ENCODE assay signal across 19 cellular contexts in genomic region chr22:44201556-44202129, GRCh38. TPM values are rescaled to one million over a fixed set of nuclear protein-coding genes. Genes with fewer than 3 reads are reported as not detected.
DNase-seq lines count a peak whose midpoint lies in the region; ATAC-seq and TF ChIP-seq lines count a peak whose summit lies in the region.
"Had no signal": no experiment of that assay in that cellular context is flagged by ENCODE, and none has a peak within 500 bp of the region (broad histone marks: within the 10 kb centered on the region; RNA-seq: fewer than 3 reads in every experiment).

No MANE protein-coding gene starts in this region.

- H3K36me3 ChIP-seq in adipocyte (ENCODE audit: control insufficient read depth, insufficient read depth, low read length, severe bottlenecking) (no peaks in the 10 kb centered on the region), hepatocyte (replicated peaks; ENCODE audit: insufficient read depth, low read depth) (no peaks in the 10 kb centered on the region), SJCRH30 (no peaks in the 10 kb centered on the region)

- intact Hi-C loops in activated CD8-positive, alpha-beta T cell treated with anti-CD3 and anti-CD28 coated beads for 36 hours (cut with micrococcal nuclease), result no loop called here

- no peaks in the 10 kb centered on the region for H4K20me1 ChIP-seq in hepatocyte (ENCODE audit: insufficient read depth, poor library complexity, severe bottlenecking)

- 89% methylated on average over 16 of the region's 16 CpGs for WGBS in hepatocyte (ENCODE audit: low lambda C conversion rate, missing lambda C conversion rate)

- CTCF ChIA-PET in activated CD8-positive, alpha-beta T cell treated with anti-CD3 and anti-CD28 coated beads, Interleukin-2, amount 10 ng/mL, durations not matched to agents 7 days and 5 days (lab: Charles Lee), result no interaction called here
- CTCF ChIA-PET in activated CD8-positive, alpha-beta T cell treated with anti-CD3 and anti-CD28 coated beads for 36 hours (lab: Charles Lee), result no interaction called here

- peaks cover 60% of the 10 kb centered on the region for H3K36me3 Mint-ChIP-seq in activated CD8-positive, alpha-beta T cell treated with anti-CD3 and anti-CD28 coated beads, Interleukin-2, amount 10 ng/mL, durations not matched to agents 7 days and 5 days (ENCODE audit: low read depth)
- H3K36me3 Mint-ChIP-seq in activated CD8-positive, alpha-beta T cell treated with anti-CD3 and anti-CD28 coated beads for 36 hours (ENCODE audit: low read depth), result peaks cover 23% of the 10 kb centered on the region
- H3K36me3 Mint-ChIP-seq in stimulated activated effector memory CD8-positive, alpha-beta T cell treated with anti-CD3 and anti-CD28 coated beads, Interleukin-12 subunit alpha, Interleukin-12 subunit beta, amount 100 ng/mL, for 72 hours, result peaks cover 27% of the 10 kb centered on the region

- H3K79me2 ChIP-seq in hepatocyte, result no peaks in the 10 kb centered on the region

- H2AFZ ChIP-seq in hepatocyte, result no peak overlapping the region

- DNase-seq in activated CD8-positive, alpha-beta T cell treated with anti-CD3 and anti-CD28 coated beads, Interleukin-2, amount 10 ng/mL, durations not matched to agents 7 days and 5 days, result no peak
- no peak for DNase-seq in activated CD8-positive, alpha-beta T cell treated with anti-CD3 and anti-CD28 coated beads for 36 hours
- DNase-seq in adipocyte (ENCODE audit: low read depth), result no peak
- DNase-seq in hepatocyte (ENCODE audit: low spot score), result no peak
- no peak for DNase-seq in stimulated activated effector memory CD8-positive, alpha-beta T cell treated with anti-CD3 and anti-CD28 coated beads, Interleukin-12 subunit alpha, Interleukin-12 subunit beta, amount 100 ng/mL, for 72 hours (ENCODE audit: low spot score in 2 of 2)
- no peak for DNase-seq in DMS153 (lab: John Stamatoyannopoulos, UW)
- DNase-seq in SJCRH30, result no peak
- DNase-seq: activated CD4-positive, alpha-beta T cell treated with anti-CD3 and anti-CD28 coated beads, Interleukin-2, amount 10 ng/mL, durations not matched to agents 7 days and 5 days; activated naive CD4-positive, alpha-beta T cell treated with Interleukin-2 at 50 U/mL for 16 hours; endodermal cell; NCI-H526 treated with DMSO at 0.1 percent for 48 hours; stimulated activated CD8-positive, alpha-beta memory T cell treated with anti-CD3 and anti-CD28 coated beads, Interleukin-4, amount 100 ng/mL, for 48 hours; T-cell had no signal

- no peak for TF ChIP-seq CTCF in activated CD8-positive, alpha-beta T cell treated with anti-CD3 and anti-CD28 coated beads for 36 hours (IDR thresholded peaks at IDR 0.05)
- TF ChIP-seq CTCF in hepatocyte (IDR thresholded peaks at IDR 0.05; ENCODE audit: poor library complexity), result no peak

- H3K27ac ChIP-seq in hepatocyte (peak overlapping the region; percentile 74), SJCRH30 (no peak overlapping the region)
- H3K27ac ChIP-seq: neutrophil had no signal

- peak overlapping the region; percentile 20 for H3K4me2 ChIP-seq in hepatocyte

- H3K4me3 ChIP-seq in adipocyte (ENCODE audit: low read length) (no peak overlapping the region), hepatocyte (no peak overlapping the region), SJCRH30 (no peak overlapping the region)

- peak overlapping the region; percentile 33 for H3K9ac ChIP-seq in adipocyte (ENCODE audit: low read length)

- no peaks in the 10 kb centered on the region for H3K27me3 Mint-ChIP-seq in activated CD8-positive, alpha-beta T cell treated with anti-CD3 and anti-CD28 coated beads, Interleukin-2, amount 10 ng/mL, durations not matched to agents 7 days and 5 days (ENCODE audit: low read depth)
- H3K27me3 Mint-ChIP-seq in activated CD8-positive, alpha-beta T cell treated with anti-CD3 and anti-CD28 coated beads for 36 hours, result no peaks in the 10 kb centered on the region
- H3K27me3 Mint-ChIP-seq: activated CD4-positive, alpha-beta T cell treated with anti-CD3 and anti-CD28 coated beads, Interleukin-2, amount 10 ng/mL, durations not matched to agents 7 days and 5 days; T-cell had no signal

- POLR2A ChIA-PET in activated CD8-positive, alpha-beta T cell treated with anti-CD3 and anti-CD28 coated beads, Interleukin-2, amount 10 ng/mL, durations not matched to agents 7 days and 5 days (lab: Charles Lee), result no interaction called here
- POLR2A ChIA-PET in activated CD8-positive, alpha-beta T cell treated with anti-CD3 and anti-CD28 coated beads for 36 hours (lab: Charles Lee), result interaction anchor here (0.9 to 1.2 kb wide), 2 partner anchors 11 to 12 kb away, joined by 3 to 4 read pairs; no protein-coding TSS in a partner anchor

- ATAC-seq in activated CD8-positive, alpha-beta T cell treated with anti-CD3 and anti-CD28 coated beads, Interleukin-2, amount 10 ng/mL, durations not matched to agents 7 days and 5 days, result no peak
- no peak for ATAC-seq in activated CD8-positive, alpha-beta T cell treated with anti-CD3 and anti-CD28 coated beads for 36 hours
- ATAC-seq in stimulated activated effector memory CD8-positive, alpha-beta T cell treated with anti-CD3 and anti-CD28 coated beads, Interleukin-12 subunit alpha, Interleukin-12 subunit beta, amount 100 ng/mL, for 72 hours, result no peak
- no peak for ATAC-seq in GM18868 (IDR thresholded peaks at IDR 0.05; ENCODE audit: unreplicated experiment)
- ATAC-seq: left lobe of liver, T-cell had no signal

- H3K4me1 ChIP-seq in adipocyte (ENCODE audit: control insufficient read depth, insufficient read depth, low read length), result peaks cover 24% of the 10 kb centered on the region
- H3K4me1 ChIP-seq in hepatocyte (ENCODE audit: insufficient read depth), result peaks cover 11% of the 10 kb centered on the region
- no peaks in the 10 kb centered on the region for H3K4me1 ChIP-seq in SJCRH30

- H3K27me3 ChIP-seq in adipocyte (replicated peaks; ENCODE audit: control insufficient read depth, insufficient read depth, low read length), result peaks cover 35% of the 10 kb centered on the region
- H3K27me3 ChIP-seq in hepatocyte, result no peaks in the 10 kb centered on the region
- peaks cover 3% of the 10 kb centered on the region; the same call in 1 of the 2 replicates for H3K27me3 ChIP-seq in SJCRH30
- H3K27me3 ChIP-seq: neutrophil had no signal

- peaks cover 24% of the 10 kb centered on the region for H3K4me1 Mint-ChIP-seq in activated CD8-positive, alpha-beta T cell treated with anti-CD3 and anti-CD28 coated beads, Interleukin-2, amount 10 ng/mL, durations not matched to agents 7 days and 5 days (ENCODE audit: low read depth)
- H3K4me1 Mint-ChIP-seq in activated CD8-positive, alpha-beta T cell treated with anti-CD3 and anti-CD28 coated beads for 36 hours (ENCODE audit: low read depth), result peaks cover 6% of the 10 kb centered on the region
- peaks cover 26% of the 10 kb centered on the region for H3K4me1 Mint-ChIP-seq in stimulated activated effector memory CD8-positive, alpha-beta T cell treated with anti-CD3 and anti-CD28 coated beads, Interleukin-12 subunit alpha, Interleukin-12 subunit beta, amount 100 ng/mL, for 72 hours

- H3K9me3 Mint-ChIP-seq in activated CD8-positive, alpha-beta T cell treated with anti-CD3 and anti-CD28 coated beads, Interleukin-2, amount 10 ng/mL, durations not matched to agents 7 days and 5 days (ENCODE audit: insufficient read depth), result no peaks in the 10 kb centered on the region
- H3K9me3 Mint-ChIP-seq in activated CD8-positive, alpha-beta T cell treated with anti-CD3 and anti-CD28 coated beads for 36 hours, result no peaks in the 10 kb centered on the region
- no peaks in the 10 kb centered on the region for H3K9me3 Mint-ChIP-seq in stimulated activated effector memory CD8-positive, alpha-beta T cell treated with anti-CD3 and anti-CD28 coated beads, Interleukin-12 subunit alpha, Interleukin-12 subunit beta, amount 100 ng/mL, for 72 hours
- H3K9me3 Mint-ChIP-seq: activated CD4-positive, alpha-beta T cell treated with anti-CD3 and anti-CD28 coated beads, Interleukin-2, amount 10 ng/mL, durations not matched to agents 7 days and 5 days; endodermal cell; HFFc6; T-cell had no signal

- H3K4me3 Mint-ChIP-seq in activated CD8-positive, alpha-beta T cell treated with anti-CD3 and anti-CD28 coated beads, Interleukin-2, amount 10 ng/mL, durations not matched to agents 7 days and 5 days, result no peak overlapping the region
- H3K4me3 Mint-ChIP-seq in activated CD8-positive, alpha-beta T cell treated with anti-CD3 and anti-CD28 coated beads for 36 hours, result no peak overlapping the region
- no peak overlapping the region for H3K4me3 Mint-ChIP-seq in stimulated activated effector memory CD8-positive, alpha-beta T cell treated with anti-CD3 and anti-CD28 coated beads, Interleukin-12 subunit alpha, Interleukin-12 subunit beta, amount 100 ng/mL, for 72 hours
- H3K4me3 Mint-ChIP-seq: activated CD4-positive, alpha-beta T cell treated with anti-CD3 and anti-CD28 coated beads, Interleukin-2, amount 10 ng/mL, durations not matched to agents 7 days and 5 days; endodermal cell; HFFc6; T-cell had no signal

- H3K9me3 ChIP-seq in adipocyte (ENCODE audit: control insufficient read depth, low read length) (no peaks in the 10 kb centered on the region), hepatocyte (ENCODE audit: low read depth) (no peaks in the 10 kb centered on the region), SJCRH30 (replicated peaks) (no peaks in the 10 kb centered on the region)
- H3K9me3 ChIP-seq: neutrophil had no signal

- H3K9me2 ChIP-seq in hepatocyte (replicated peaks; ENCODE audit: insufficient read depth), result no peaks in the 10 kb centered on the region

- peak overlapping the region; percentile 5 for H3K27ac Mint-ChIP-seq in activated CD8-positive, alpha-beta T cell treated with anti-CD3 and anti-CD28 coated beads, Interleukin-2, amount 10 ng/mL, durations not matched to agents 7 days and 5 days
- H3K27ac Mint-ChIP-seq in activated CD8-positive, alpha-beta T cell treated with anti-CD3 and anti-CD28 coated beads for 36 hours, result no peak overlapping the region
- peak overlapping the region; percentile 26 for H3K27ac Mint-ChIP-seq in stimulated activated effector memory CD8-positive, alpha-beta T cell treated with anti-CD3 and anti-CD28 coated beads, Interleukin-12 subunit alpha, Interleukin-12 subunit beta, amount 100 ng/mL, for 72 hours
- H3K27ac Mint-ChIP-seq: endodermal cell, HFFc6, T-cell had no signal

RNA-seq across cellular contexts. Expression of gene PARVG, which starts 20.9 kb away (rescaled TPM):
- 100 to 1,000 TPM; 175 to 186 TPM for total RNA-seq in activated CD8-positive, alpha-beta T cell treated with anti-CD3 and anti-CD28 coated beads, Interleukin-2, amount 10 ng/mL, durations not matched to agents 7 days and 5 days
- 10 to 100 TPM; 76.5 to 76.9 TPM for total RNA-seq in activated CD8-positive, alpha-beta T cell treated with anti-CD3 and anti-CD28 coated beads for 36 hours
- 0.96 and 1.00 TPM in 2 replicates for total RNA-seq in hepatocyte
- 0.77 and 2.8 TPM in 2 replicates for polyA plus RNA-seq in hepatocyte
- total RNA-seq in SJCRH30 (2014; rRNA removed; shearing (Covaris generic)), result not detected in 2 replicates
- total RNA-seq: fibroblast of lung, HFFc6 had no signal
- polyA plus RNA-seq: BJ, fibroblast of lung had no signal

Comparison
In these comparisons a context has a peak if more than half of its experiments do, and no peak if none do; other contexts are left out.
1. RNA of gene PARVG, which starts 20.9 kb away (total RNA-seq): 175 to 186 TPM in activated CD8-positive, alpha-beta T cell treated with anti-CD3 and anti-CD28 coated beads, Interleukin-2, amount 10 ng/mL, durations not matched to agents 7 days and 5 days and 76.5 to 76.9 TPM in activated CD8-positive, alpha-beta T cell treated with anti-CD3 and anti-CD28 coated beads for 36 hours; 0.96 to 1.00 TPM in hepatocyte and not detected in SJCRH30; every median in the first group is over 10 times any median in the second.